ENCODE assay signal across 15 cellular contexts in genomic region chr2:9990735-9991134, GRCh38. TPM values are rescaled to one million over a fixed set of nuclear protein-coding genes. Genes with fewer than 3 reads are reported as not detected.
DNase-seq lines count a peak whose midpoint lies in the region; ATAC-seq and TF ChIP-seq lines count a peak whose summit lies in the region.
"Had no signal": no experiment of that assay in that cellular context is flagged by ENCODE, and none has a peak within 500 bp of the region (broad histone marks: within the 10 kb centered on the region; RNA-seq: fewer than 3 reads in every experiment).

No MANE protein-coding gene starts in this region.

- H3K79me2 ChIP-seq in GM23338 (replicated peaks; ENCODE audit: insufficient read depth), result no peaks in the 10 kb centered on the region

- H3K4me1 ChIP-seq in GM23338 (ENCODE audit: insufficient read depth), result no peaks in the 10 kb centered on the region
- peaks cover 7% of the 10 kb centered on the region for H3K4me1 ChIP-seq in right cardiac atrium (ENCODE audit: control insufficient read depth, insufficient read depth, low read length)

- intact Hi-C loops in right cardiac atrium (cut with DNase I), result loop anchor here in 2 of 4 donors (5.0 kb wide), 1 partner anchor 52 kb away; the partner anchor contains the start of gene KLF11 (in 2 of the 2)
- intact Hi-C loops in sciatic nerve (cut with DNase I), result no loop called here

- H3K9me3 ChIP-seq in WERI-Rb-1 (ENCODE audit: severe bottlenecking) (no peaks in the 10 kb centered on the region), right cardiac atrium (ENCODE audit: control insufficient read depth, low read length) (no peaks in the 10 kb centered on the region)

- peak; percentile 30 for DNase-seq in GM23338 (ENCODE audit: low spot score)
- peak; percentile 83 for DNase-seq in WERI-Rb-1
- DNase-seq in right cardiac atrium, result peak; percentile 68 to 85 (median 82)
- no peak for DNase-seq in sciatic nerve (ENCODE audit: low spot score)
- no peak for DNase-seq in NCI-H1048 (lab: John Stamatoyannopoulos, UW)
- DNase-seq: activated CD4-positive, alpha-beta T cell treated with anti-CD3 and anti-CD28 coated beads, Interleukin-2, amount 10 ng/mL, durations not matched to agents 7 days and 5 days; activated effector memory CD4-positive, alpha-beta T cell treated with Interleukin-2 at 50 U/mL for 16 hours; CD4-positive, alpha-beta memory T cell; NCI-H1436 treated with DMSO at 0.1 percent for 48 hours; stimulated activated naive CD4-positive, alpha-beta T cell treated with Interleukin-2 at 50 U/mL for 16 hours; SW 1271 had no signal

- peak overlapping the region; percentile 50; the same call in 1 of the 2 replicates for H3K27ac Mint-ChIP-seq in GM23338
- H3K27ac Mint-ChIP-seq: activated CD4-positive, alpha-beta T cell treated with anti-CD3 and anti-CD28 coated beads, Interleukin-2, amount 10 ng/mL, durations not matched to agents 7 days and 5 days; CD4-positive, alpha-beta memory T cell had no signal

- no peak overlapping the region for H3K27ac ChIP-seq in GM23338 (ENCODE audit: low read depth)
- no peak overlapping the region; the same call in 1 of the 2 replicates for H3K27ac ChIP-seq in WERI-Rb-1
- H3K27ac ChIP-seq in right cardiac atrium (ENCODE audit: low read length), result no peak overlapping the region

- WGBS in right cardiac atrium, result 70% methylated on average over 6 of the region's 6 CpGs

- peak; percentile 70 for ATAC-seq in GM23338
- peak; percentile 32 to 59 for ATAC-seq in right cardiac atrium
- peak; percentile 62 for ATAC-seq in sciatic nerve
- no peak for ATAC-seq in GM19467 (IDR thresholded peaks at IDR 0.05; ENCODE audit: unreplicated experiment)
- no peak for ATAC-seq in GM21360 (IDR thresholded peaks at IDR 0.05; ENCODE audit: unreplicated experiment)
- ATAC-seq in GM18907 (IDR thresholded peaks at IDR 0.05; ENCODE audit: unreplicated experiment), result no peak

- peaks cover 8% of the 10 kb centered on the region for H3K4me1 Mint-ChIP-seq in GM23338
- H3K4me1 Mint-ChIP-seq: neural crest cell had no signal

- no peak overlapping the region for H3K4me3 ChIP-seq in GM23338
- no peak overlapping the region for H3K4me3 ChIP-seq in WERI-Rb-1 (ENCODE audit: low read depth, low read length)
- H3K4me3 ChIP-seq in right cardiac atrium (ENCODE audit: low read length), result no peak overlapping the region

- H3K36me3 Mint-ChIP-seq in GM23338 (ENCODE audit: low read depth), result no peaks in the 10 kb centered on the region
- H3K36me3 Mint-ChIP-seq: CD4-positive, alpha-beta memory T cell had no signal

- H3K4me3 Mint-ChIP-seq in GM23338, result no peak overlapping the region
- H3K4me3 Mint-ChIP-seq: activated CD4-positive, alpha-beta T cell treated with anti-CD3 and anti-CD28 coated beads, Interleukin-2, amount 10 ng/mL, durations not matched to agents 7 days and 5 days; CD4-positive, alpha-beta memory T cell; neural crest cell had no signal

- H4K20me1 ChIP-seq in GM23338 (replicated peaks; ENCODE audit: insufficient read depth), result 0 out of 2 replicates have a peak, but pooled peaks cover 2% of the 10 kb centered on the region

- H3F3A ChIP-seq in GM23338 (replicated peaks; ENCODE audit: low read depth), result no peaks in the 10 kb centered on the region

- H2AFZ ChIP-seq in GM23338, result no peak overlapping the region

- peaks cover 4% of the 10 kb centered on the region for H3K27me3 Mint-ChIP-seq in GM23338 (ENCODE audit: insufficient read depth, low read depth, poor library complexity)
- H3K27me3 Mint-ChIP-seq: activated CD4-positive, alpha-beta T cell treated with anti-CD3 and anti-CD28 coated beads, Interleukin-2, amount 10 ng/mL, durations not matched to agents 7 days and 5 days; CD4-positive, alpha-beta memory T cell had no signal

- H3K36me3 ChIP-seq in GM23338 (ENCODE audit: insufficient read depth) (no peaks in the 10 kb centered on the region), WERI-Rb-1 (peaks cover 64% of the 10 kb centered on the region)

- H3K9me3 Mint-ChIP-seq in GM23338, result no peaks in the 10 kb centered on the region
- H3K9me3 Mint-ChIP-seq: activated CD4-positive, alpha-beta T cell treated with anti-CD3 and anti-CD28 coated beads, Interleukin-2, amount 10 ng/mL, durations not matched to agents 7 days and 5 days; CD4-positive, alpha-beta memory T cell; neural crest cell had no signal

- H3K27me3 ChIP-seq in GM23338 (ENCODE audit: insufficient read depth) (no peaks in the 10 kb centered on the region), WERI-Rb-1 (ENCODE audit: insufficient read depth, low read depth, severe bottlenecking) (no peaks in the 10 kb centered on the region), right cardiac atrium (ENCODE audit: control insufficient read depth, insufficient read depth) (no peaks in the 10 kb centered on the region)

- H3K9me2 ChIP-seq in GM23338 (ENCODE audit: insufficient read depth), result no peaks in the 10 kb centered on the region

- no peak overlapping the region for H3K4me2 ChIP-seq in GM23338

- TF ChIP-seq CTCF in GM23338 (conservative IDR thresholded peaks at IDR 0.05; ENCODE audit: low read depth in 2 of 2) (no peak), WERI-Rb-1 (IDR thresholded peaks at IDR 0.05; ENCODE audit: low read depth, low read length) (no peak)

TF ChIP-seq in GM23338, 12 proteins besides CTCF, POLR2A, EP300 and RAD21:
- TF ChIP-seq EZH2 (IDR thresholded peaks at IDR 0.05; ENCODE audit: low read depth, unreplicated experiment) (no peak), ETS1 (IDR thresholded peaks at IDR 0.05) (no peak), JUNB (IDR thresholded peaks at IDR 0.05; ENCODE audit: unreplicated experiment) (no peak), ZNF114 (CRISPR knock-in tag; IDR thresholded peaks at IDR 0.05) (no peak), EZH2phosphoT487 (IDR thresholded peaks at IDR 0.05; ENCODE audit: unreplicated experiment) (no peak), ZNF331 (CRISPR knock-in tag; IDR thresholded peaks at IDR 0.05; ENCODE audit: low read depth) (no peak)

RNA-seq across cellular contexts. Expression of gene GRHL1, which starts 39.2 kb away (rescaled TPM):
- 2.5 and 4.2 TPM in 2 replicates for total RNA-seq in GM23338 (2014; rRNA removed; shearing (Covaris generic))
- polyA plus RNA-seq in GM23338 (2016; fragmentation: Nextera tagmentation; extraction: Ambion mirVana) (2.8 and 2.9 TPM in 2 replicates), right cardiac atrium (0.81 TPM)
- total RNA-seq in right cardiac atrium (1 to 10 TPM; 2.5 to 5.7 (median 2.7) TPM), sciatic nerve (1.5 TPM)

RNA-seq across cellular contexts. Expression of gene KLF11, which starts 52.6 kb away (rescaled TPM):
- 5.1 and 5.6 TPM in 2 replicates for total RNA-seq in GM23338 (2014; rRNA removed; shearing (Covaris generic))
- polyA plus RNA-seq in GM23338 (2016; fragmentation: Nextera tagmentation; extraction: Ambion mirVana) (1.4 and 1.6 TPM in 2 replicates), right cardiac atrium (9.8 TPM)
- total RNA-seq in right cardiac atrium (10 to 100 TPM; 24.0 to 42.4 (median 26.2) TPM), sciatic nerve (23.5 TPM)

Comparison
In these comparisons a context has a peak if more than half of its experiments do, and no peak if none do; other contexts are left out.
1. ATAC-seq: peak in GM23338 (single experiment), right cardiac atrium (2 of 2) and sciatic nerve (single experiment); none in GM19467 (single experiment), GM21360 (single experiment) and GM18907 (single experiment).
2. DNase-seq: peak in GM23338 (single experiment), WERI-Rb-1 (single experiment) and right cardiac atrium (3 of 3); none in sciatic nerve (single experiment) and NCI-H1048 (single experiment).